Comparison of ENCODE assay signal across 1 cellular context in the genomic region with DNA sequence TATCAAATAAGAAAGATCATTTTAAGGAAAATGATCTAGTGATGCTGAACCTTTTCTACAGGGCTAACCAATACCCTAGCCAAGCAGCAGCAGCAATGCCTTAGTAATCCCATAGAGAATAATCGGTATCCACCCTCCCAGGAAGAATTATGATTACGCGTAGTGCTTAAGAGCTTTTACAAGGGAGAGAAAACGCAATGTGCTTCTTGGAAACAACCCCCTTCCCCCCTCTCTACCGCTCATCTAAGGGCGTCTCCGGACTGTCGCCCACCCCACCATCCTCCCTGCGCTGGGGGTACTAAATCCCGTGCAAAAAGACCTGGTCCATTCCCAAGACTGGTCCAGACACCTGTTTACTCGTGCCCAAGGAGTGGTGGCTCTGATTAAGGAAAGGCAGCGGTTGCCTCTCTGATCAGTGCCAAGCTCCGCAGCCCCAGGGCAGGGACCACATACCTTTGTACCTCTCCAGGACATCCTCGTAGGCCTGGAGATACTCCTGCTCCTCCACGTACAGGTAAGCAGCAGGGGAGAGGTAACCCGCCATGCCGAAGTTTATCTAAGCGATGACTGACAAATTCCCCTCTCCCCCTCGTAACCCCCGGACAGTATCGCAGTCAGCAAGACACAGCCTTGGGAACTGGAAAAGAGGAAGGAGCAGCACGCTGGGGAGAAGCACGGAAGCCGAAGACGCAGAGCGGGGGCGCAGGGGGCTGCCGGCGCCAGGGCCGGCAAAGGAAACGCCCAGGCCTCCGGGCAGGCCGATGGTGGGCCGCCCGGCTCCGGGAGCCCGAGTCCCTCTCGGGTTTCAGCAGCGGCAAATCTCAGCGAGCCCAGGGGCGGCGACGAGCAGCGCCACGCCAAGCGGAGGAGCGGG.
TF ChIP-seq lines count a peak whose summit lies in the region.

No MANE protein-coding gene starts in this region.

TF ChIP-seq in HepG2, 621 proteins besides CTCF, POLR2A, EP300 and RAD21 (continued from another document and continues in another):
- TF ChIP-seq, protein P1, sequence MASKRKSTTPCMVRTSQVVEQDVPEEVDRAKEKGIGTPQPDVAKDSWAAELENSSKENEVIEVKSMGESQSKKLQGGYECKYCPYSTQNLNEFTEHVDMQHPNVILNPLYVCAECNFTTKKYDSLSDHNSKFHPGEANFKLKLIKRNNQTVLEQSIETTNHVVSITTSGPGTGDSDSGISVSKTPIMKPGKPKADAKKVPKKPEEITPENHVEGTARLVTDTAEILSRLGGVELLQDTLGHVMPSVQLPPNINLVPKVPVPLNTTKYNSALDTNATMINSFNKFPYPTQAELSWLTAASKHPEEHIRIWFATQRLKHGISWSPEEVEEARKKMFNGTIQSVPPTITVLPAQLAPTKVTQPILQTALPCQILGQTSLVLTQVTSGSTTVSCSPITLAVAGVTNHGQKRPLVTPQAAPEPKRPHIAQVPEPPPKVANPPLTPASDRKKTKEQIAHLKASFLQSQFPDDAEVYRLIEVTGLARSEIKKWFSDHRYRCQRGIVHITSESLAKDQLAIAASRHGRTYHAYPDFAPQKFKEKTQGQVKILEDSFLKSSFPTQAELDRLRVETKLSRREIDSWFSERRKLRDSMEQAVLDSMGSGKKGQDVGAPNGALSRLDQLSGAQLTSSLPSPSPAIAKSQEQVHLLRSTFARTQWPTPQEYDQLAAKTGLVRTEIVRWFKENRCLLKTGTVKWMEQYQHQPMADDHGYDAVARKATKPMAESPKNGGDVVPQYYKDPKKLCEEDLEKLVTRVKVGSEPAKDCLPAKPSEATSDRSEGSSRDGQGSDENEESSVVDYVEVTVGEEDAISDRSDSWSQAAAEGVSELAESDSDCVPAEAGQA (IDR thresholded peaks at IDR 0.05; ENCODE audit: low read depth) = no peak
- TF ChIP-seq, protein P1 (CRISPR knock-in tag; IDR thresholded peaks at IDR 0.05; ENCODE audit: borderline replicate concordance) = no peak
- TF ChIP-seq SMAD3 (CRISPR knock-in tag; IDR thresholded peaks at IDR 0.05) (no peak), ZNF343 (CRISPR knock-in tag; IDR thresholded peaks at IDR 0.05) (no peak), BORCS8-MEF2B (CRISPR knock-in tag; IDR thresholded peaks at IDR 0.05) (peak; percentile 33; the same call in 1 of the 2 replicates), ZNF12 (CRISPR knock-in tag; IDR thresholded peaks at IDR 0.05) (no peak), TAF15 (IDR thresholded peaks at IDR 0.05; ENCODE audit: low read depth, low read length, poor library complexity, severe bottlenecking) (no peak), EHMT2 (IDR thresholded peaks at IDR 0.05; ENCODE audit: borderline replicate concordance, low read depth, low read length) (no peak), KAT7 (CRISPR knock-in tag; IDR thresholded peaks at IDR 0.05; ENCODE audit: borderline replicate concordance) (no peak), SAP130 (CRISPR knock-in tag; IDR thresholded peaks at IDR 0.05; ENCODE audit: low read depth) (no peak), XRCC5 (optimal IDR thresholded peaks at IDR 0.05; ENCODE audit: low read length) (peak; percentile 18), ETV6 (CRISPR knock-in tag; conservative IDR thresholded peaks at IDR 0.05) (no peak), ZNF251 (CRISPR knock-in tag; IDR thresholded peaks at IDR 0.05) (no peak), ZNF773 (CRISPR knock-in tag; IDR thresholded peaks at IDR 0.05; ENCODE audit: borderline replicate concordance) (0 out of 2 replicates have a peak, but pooled peaks have one; percentile 47), POLR2G (IDR thresholded peaks at IDR 0.05; ENCODE audit: low read depth, low read length) (0 out of 2 replicates have a peak, but pooled peaks have one; percentile 34), ZNF550 (CRISPR knock-in tag; IDR thresholded peaks at IDR 0.05; ENCODE audit: borderline replicate concordance) (no peak), IKZF1 (IDR thresholded peaks at IDR 0.05) (no peak), ZNF224 (CRISPR knock-in tag; IDR thresholded peaks at IDR 0.05) (no peak), JDP2 (CRISPR knock-in tag; IDR thresholded peaks at IDR 0.05; ENCODE audit: borderline replicate concordance) (no peak), ZNF776 (CRISPR knock-in tag; IDR thresholded peaks at IDR 0.05) (no peak), GTF3A (CRISPR knock-in tag; conservative IDR thresholded peaks at IDR 0.05) (no peak), SNAI1 (CRISPR knock-in tag; IDR thresholded peaks at IDR 0.05; ENCODE audit: borderline replicate concordance) (no peak), MIXL1 (CRISPR knock-in tag; IDR thresholded peaks at IDR 0.05) (no peak), HOXD1 (CRISPR knock-in tag; IDR thresholded peaks at IDR 0.05) (0 out of 2 replicates have a peak, but pooled peaks have one; percentile 33), ZBTB42 (CRISPR knock-in tag; IDR thresholded peaks at IDR 0.05) (0 out of 2 replicates have a peak, but pooled peaks have one; percentile 50), ZNF326 (CRISPR knock-in tag; IDR thresholded peaks at IDR 0.05; ENCODE audit: borderline replicate concordance) (no peak), ZFP36L2 (CRISPR knock-in tag; IDR thresholded peaks at IDR 0.05) (no peak), ZFX (CRISPR knock-in tag; IDR thresholded peaks at IDR 0.05; ENCODE audit: low read depth) (0 out of 2 replicates have a peak, but pooled peaks have one; percentile 19), FOSL1 (CRISPR knock-in tag; IDR thresholded peaks at IDR 0.05; ENCODE audit: borderline replicate concordance) (no peak), FOXO1 (CRISPR knock-in tag; IDR thresholded peaks at IDR 0.05) (no peak), KDM5B (CRISPR knock-in tag; IDR thresholded peaks at IDR 0.05; ENCODE audit: borderline replicate concordance) (peak; percentile 10; the same call in 1 of the 2 replicates), ZNF780A (CRISPR knock-in tag; IDR thresholded peaks at IDR 0.05) (no peak), REXO4 (CRISPR knock-in tag; IDR thresholded peaks at IDR 0.05; ENCODE audit: borderline replicate concordance) (no peak), PAWR (CRISPR knock-in tag; IDR thresholded peaks at IDR 0.05; ENCODE audit: borderline replicate concordance) (no peak), RXRB (CRISPR knock-in tag; IDR thresholded peaks at IDR 0.05; ENCODE audit: borderline replicate concordance) (no peak), HMG20B (CRISPR knock-in tag; conservative IDR thresholded peaks at IDR 0.05) (no peak)
- TF ChIP-seq, protein P2, sequence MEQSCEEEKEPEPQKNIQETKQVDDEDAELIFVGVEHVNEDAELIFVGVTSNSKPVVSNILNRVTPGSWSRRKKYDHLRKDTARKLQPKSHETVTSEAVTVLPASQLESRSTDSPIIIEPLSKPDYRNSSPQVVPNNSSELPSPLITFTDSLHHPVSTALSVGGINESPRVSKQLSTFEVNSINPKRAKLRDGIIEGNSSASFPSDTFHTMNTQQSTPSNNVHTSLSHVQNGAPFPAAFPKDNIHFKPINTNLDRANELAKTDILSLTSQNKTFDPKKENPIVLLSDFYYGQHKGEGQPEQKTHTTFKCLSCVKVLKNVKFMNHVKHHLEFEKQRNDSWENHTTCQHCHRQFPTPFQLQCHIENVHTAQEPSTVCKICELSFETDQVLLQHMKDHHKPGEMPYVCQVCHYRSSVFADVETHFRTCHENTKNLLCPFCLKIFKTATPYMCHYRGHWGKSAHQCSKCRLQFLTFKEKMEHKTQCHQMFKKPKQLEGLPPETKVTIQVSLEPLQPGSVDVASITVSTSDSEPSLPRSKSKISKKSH (CRISPR knock-in tag; IDR thresholded peaks at IDR 0.05; ENCODE audit: borderline replicate concordance) = no peak
- TF ChIP-seq, protein P3, sequence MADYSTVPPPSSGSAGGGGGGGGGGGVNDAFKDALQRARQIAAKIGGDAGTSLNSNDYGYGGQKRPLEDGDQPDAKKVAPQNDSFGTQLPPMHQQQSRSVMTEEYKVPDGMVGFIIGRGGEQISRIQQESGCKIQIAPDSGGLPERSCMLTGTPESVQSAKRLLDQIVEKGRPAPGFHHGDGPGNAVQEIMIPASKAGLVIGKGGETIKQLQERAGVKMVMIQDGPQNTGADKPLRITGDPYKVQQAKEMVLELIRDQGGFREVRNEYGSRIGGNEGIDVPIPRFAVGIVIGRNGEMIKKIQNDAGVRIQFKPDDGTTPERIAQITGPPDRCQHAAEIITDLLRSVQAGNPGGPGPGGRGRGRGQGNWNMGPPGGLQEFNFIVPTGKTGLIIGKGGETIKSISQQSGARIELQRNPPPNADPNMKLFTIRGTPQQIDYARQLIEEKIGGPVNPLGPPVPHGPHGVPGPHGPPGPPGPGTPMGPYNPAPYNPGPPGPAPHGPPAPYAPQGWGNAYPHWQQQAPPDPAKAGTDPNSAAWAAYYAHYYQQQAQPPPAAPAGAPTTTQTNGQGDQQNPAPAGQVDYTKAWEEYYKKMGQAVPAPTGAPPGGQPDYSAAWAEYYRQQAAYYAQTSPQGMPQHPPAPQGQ (CRISPR knock-in tag; IDR thresholded peaks at IDR 0.05; ENCODE audit: borderline replicate concordance) = no peak
- TF ChIP-seq, protein P4, sequence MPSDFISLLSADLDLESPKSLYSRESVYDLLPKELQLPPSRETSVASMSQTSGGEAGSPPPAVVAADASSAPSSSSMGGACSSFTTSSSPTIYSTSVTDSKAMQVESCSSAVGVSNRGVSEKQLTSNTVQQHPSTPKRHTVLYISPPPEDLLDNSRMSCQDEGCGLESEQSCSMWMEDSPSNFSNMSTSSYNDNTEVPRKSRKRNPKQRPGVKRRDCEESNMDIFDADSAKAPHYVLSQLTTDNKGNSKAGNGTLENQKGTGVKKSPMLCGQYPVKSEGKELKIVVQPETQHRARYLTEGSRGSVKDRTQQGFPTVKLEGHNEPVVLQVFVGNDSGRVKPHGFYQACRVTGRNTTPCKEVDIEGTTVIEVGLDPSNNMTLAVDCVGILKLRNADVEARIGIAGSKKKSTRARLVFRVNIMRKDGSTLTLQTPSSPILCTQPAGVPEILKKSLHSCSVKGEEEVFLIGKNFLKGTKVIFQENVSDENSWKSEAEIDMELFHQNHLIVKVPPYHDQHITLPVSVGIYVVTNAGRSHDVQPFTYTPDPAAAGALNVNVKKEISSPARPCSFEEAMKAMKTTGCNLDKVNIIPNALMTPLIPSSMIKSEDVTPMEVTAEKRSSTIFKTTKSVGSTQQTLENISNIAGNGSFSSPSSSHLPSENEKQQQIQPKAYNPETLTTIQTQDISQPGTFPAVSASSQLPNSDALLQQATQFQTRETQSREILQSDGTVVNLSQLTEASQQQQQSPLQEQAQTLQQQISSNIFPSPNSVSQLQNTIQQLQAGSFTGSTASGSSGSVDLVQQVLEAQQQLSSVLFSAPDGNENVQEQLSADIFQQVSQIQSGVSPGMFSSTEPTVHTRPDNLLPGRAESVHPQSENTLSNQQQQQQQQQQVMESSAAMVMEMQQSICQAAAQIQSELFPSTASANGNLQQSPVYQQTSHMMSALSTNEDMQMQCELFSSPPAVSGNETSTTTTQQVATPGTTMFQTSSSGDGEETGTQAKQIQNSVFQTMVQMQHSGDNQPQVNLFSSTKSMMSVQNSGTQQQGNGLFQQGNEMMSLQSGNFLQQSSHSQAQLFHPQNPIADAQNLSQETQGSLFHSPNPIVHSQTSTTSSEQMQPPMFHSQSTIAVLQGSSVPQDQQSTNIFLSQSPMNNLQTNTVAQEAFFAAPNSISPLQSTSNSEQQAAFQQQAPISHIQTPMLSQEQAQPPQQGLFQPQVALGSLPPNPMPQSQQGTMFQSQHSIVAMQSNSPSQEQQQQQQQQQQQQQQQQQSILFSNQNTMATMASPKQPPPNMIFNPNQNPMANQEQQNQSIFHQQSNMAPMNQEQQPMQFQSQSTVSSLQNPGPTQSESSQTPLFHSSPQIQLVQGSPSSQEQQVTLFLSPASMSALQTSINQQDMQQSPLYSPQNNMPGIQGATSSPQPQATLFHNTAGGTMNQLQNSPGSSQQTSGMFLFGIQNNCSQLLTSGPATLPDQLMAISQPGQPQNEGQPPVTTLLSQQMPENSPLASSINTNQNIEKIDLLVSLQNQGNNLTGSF (CRISPR knock-in tag; IDR thresholded peaks at IDR 0.05) = 0 out of 2 replicates have a peak, but pooled peaks have one; percentile 56
- TF ChIP-seq, protein P5, sequence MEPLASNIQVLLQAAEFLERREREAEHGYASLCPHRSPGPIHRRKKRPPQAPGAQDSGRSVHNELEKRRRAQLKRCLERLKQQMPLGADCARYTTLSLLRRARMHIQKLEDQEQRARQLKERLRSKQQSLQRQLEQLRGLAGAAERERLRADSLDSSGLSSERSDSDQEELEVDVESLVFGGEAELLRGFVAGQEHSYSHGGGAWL (CRISPR knock-in tag; IDR thresholded peaks at IDR 0.05) = 0 out of 2 replicates have a peak, but pooled peaks have one; percentile 48
- TF ChIP-seq, protein P6, sequence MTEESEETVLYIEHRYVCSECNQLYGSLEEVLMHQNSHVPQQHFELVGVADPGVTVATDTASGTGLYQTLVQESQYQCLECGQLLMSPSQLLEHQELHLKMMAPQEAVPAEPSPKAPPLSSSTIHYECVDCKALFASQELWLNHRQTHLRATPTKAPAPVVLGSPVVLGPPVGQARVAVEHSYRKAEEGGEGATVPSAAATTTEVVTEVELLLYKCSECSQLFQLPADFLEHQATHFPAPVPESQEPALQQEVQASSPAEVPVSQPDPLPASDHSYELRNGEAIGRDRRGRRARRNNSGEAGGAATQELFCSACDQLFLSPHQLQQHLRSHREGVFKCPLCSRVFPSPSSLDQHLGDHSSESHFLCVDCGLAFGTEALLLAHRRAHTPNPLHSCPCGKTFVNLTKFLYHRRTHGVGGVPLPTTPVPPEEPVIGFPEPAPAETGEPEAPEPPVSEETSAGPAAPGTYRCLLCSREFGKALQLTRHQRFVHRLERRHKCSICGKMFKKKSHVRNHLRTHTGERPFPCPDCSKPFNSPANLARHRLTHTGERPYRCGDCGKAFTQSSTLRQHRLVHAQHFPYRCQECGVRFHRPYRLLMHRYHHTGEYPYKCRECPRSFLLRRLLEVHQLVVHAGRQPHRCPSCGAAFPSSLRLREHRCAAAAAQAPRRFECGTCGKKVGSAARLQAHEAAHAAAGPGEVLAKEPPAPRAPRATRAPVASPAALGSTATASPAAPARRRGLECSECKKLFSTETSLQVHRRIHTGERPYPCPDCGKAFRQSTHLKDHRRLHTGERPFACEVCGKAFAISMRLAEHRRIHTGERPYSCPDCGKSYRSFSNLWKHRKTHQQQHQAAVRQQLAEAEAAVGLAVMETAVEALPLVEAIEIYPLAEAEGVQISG (CRISPR knock-in tag; IDR thresholded peaks at IDR 0.05) = no peak; the same call in 1 of the 2 replicates
